25 cellular contexts compared by ENCODE assay signal in genomic region chr12:124377981-124378509, GRCh38.
DNase-seq lines count a peak whose midpoint lies in the region; ATAC-seq and TF ChIP-seq lines count a peak whose summit lies in the region.
"Had no signal": no experiment of that assay in that cellular context is flagged by ENCODE, and none has a peak within 500 bp of the region (broad histone marks: within the 10 kb centered on the region; RNA-seq: fewer than 3 reads in every experiment).

No MANE protein-coding gene starts in this region.

- H3K27me3 ChIP-seq in gastroesophageal sphincter (no peaks in the 10 kb centered on the region), skeletal muscle tissue (ENCODE audit: control insufficient read depth in 3 of 3, insufficient read depth in 3 of 3, low read length in 3 of 3) (no peaks in the 10 kb centered on the region)
- H3K27me3 ChIP-seq: ovary, right lobe of liver, tibial nerve had no signal

- no peak for TF ChIP-seq EP300 in gastroesophageal sphincter (IDR thresholded peaks at IDR 0.05)

- TF ChIP-seq POLR2A in gastroesophageal sphincter (IDR thresholded peaks at IDR 0.05) = no peak

- H3K4me1 ChIP-seq in HEK293 (ENCODE audit: control insufficient read depth, insufficient read depth, low read length) = no peaks in the 10 kb centered on the region
- H3K4me1 ChIP-seq in gastroesophageal sphincter = peaks cover 7 to 65% (median 40%) of the 10 kb centered on the region in 3 donors
- H3K4me1 ChIP-seq in skeletal muscle tissue (ENCODE audit: control insufficient read depth in 3 of 3, insufficient read depth in 3 of 3, low read length in 3 of 3) = peaks cover 46 to 74% (median 69%) of the 10 kb centered on the region in 3 donors

- peak; percentile 4 for DNase-seq in RKO (ENCODE audit: low spot score)
- no peak for DNase-seq in NK-92 (lab: John Stamatoyannopoulos, UW; ENCODE audit: unreplicated experiment)
- no peak for DNase-seq in NCI-H2029 treated with DMSO at 0.1 percent for 48 hours (lab: John Stamatoyannopoulos, UW)
- no peak for DNase-seq in NOMO-1 treated with dmso at 0.1 percent for 144 hours (lab: John Stamatoyannopoulos, UW; ENCODE audit: unreplicated experiment)
- DNase-seq: activated CD8-positive, alpha-beta memory T cell treated with anti-CD3 and anti-CD28 coated beads, Interleukin-2, amount 50 U/mL, for 4 hours; activated naive CD8-positive, alpha-beta T cell treated with anti-CD3 and anti-CD28 coated beads, Interleukin-2, amount 50 U/mL, for 24 hours; CD4-positive, alpha-beta T cell; DMS 273 treated with DMSO at 0.1 percent for 48 hours; foreskin fibroblast; hippocampal formation; Karpas-422; midbrain; naive thymus-derived CD8-positive, alpha-beta T cell; NCI-H2171 treated with DMSO at 0.1 percent for 48 hours; NCI-H524 treated with DMSO at 0.1 percent for 48 hours; right lobe of liver; stimulated activated naive CD8-positive, alpha-beta T cell treated with anti-CD3 and anti-CD28 coated beads, Interleukin-15, amount 100 ng/mL, for 72 hours had no signal

- CTCF ChIA-PET in HEK293 (lab: Yijun Ruan, JAX) = interaction anchor here (0.6 kb wide), 1 partner anchor 22 kb away, joined by 4 read pairs; no protein-coding TSS in a partner anchor

- no peak for ATAC-seq in gastroesophageal sphincter
- ATAC-seq in GM18858 (IDR thresholded peaks at IDR 0.05; ENCODE audit: unreplicated experiment) = no peak
- ATAC-seq: activated naive CD8-positive, alpha-beta T cell treated with anti-CD3 and anti-CD28 coated beads, Interleukin-2, amount 50 U/mL, for 24 hours; left lobe of liver; naive thymus-derived CD8-positive, alpha-beta T cell; right lobe of liver; stimulated activated naive CD8-positive, alpha-beta T cell treated with anti-CD3 and anti-CD28 coated beads, Interleukin-15, amount 100 ng/mL, for 72 hours; WTC11 had no signal

- H3K4me3 ChIP-seq in HEK293 (ENCODE audit: low read depth, low read length) = no peak overlapping the region
- no peak overlapping the region for H3K4me3 ChIP-seq in gastroesophageal sphincter
- H3K4me3 ChIP-seq in skeletal muscle tissue (ENCODE audit: low read length in 3 of 3) = no peak overlapping the region
- H3K4me3 ChIP-seq: ovary, right lobe of liver, tibial nerve had no signal

- no peak overlapping the region for H3K27ac ChIP-seq in HEK293 (ENCODE audit: extremely low read depth, low read depth, low read length)
- H3K27ac ChIP-seq in gastroesophageal sphincter = peak overlapping the region in 3 of 4 donors; percentile 91 to 98 (median 93)
- peak overlapping the region; percentile 90 for H3K27ac ChIP-seq in skeletal muscle tissue (ENCODE audit: low read depth, low read length)
- H3K27ac ChIP-seq: right lobe of liver had no signal

- H3K36me3 ChIP-seq in HEK293 (ENCODE audit: control insufficient read depth in 2 of 2, insufficient read depth in 1 of 2, low read length in 2 of 2) (peaks cover 0 to 62% of the 10 kb centered on the region in 2 experiments; a peak in 2 of 3 replicates), gastroesophageal sphincter (peaks cover 0 to 68% of the 10 kb centered on the region in 2 donors), skeletal muscle tissue (ENCODE audit: control insufficient read depth in 3 of 3, insufficient read depth in 3 of 3, low read length in 3 of 3) (peaks cover 50 to 72% (median 51%) of the 10 kb centered on the region in 3 donors)
- H3K36me3 ChIP-seq: ovary had no signal

- peak overlapping the region in 1 of 3 donors; percentile 83 for H3K9ac ChIP-seq in skeletal muscle tissue (ENCODE audit: low read depth in 1 of 3, low read length in 3 of 3)

- TF ChIP-seq CTCF in HEK293 (tag by site-specific recombination; IDR thresholded peaks at IDR 0.05) (no peak), gastroesophageal sphincter (IDR thresholded peaks at IDR 0.05) (no peak)

- H3K9me3 ChIP-seq in HEK293 (ENCODE audit: control insufficient read depth, insufficient read depth, low read depth, low read length) (no peaks in the 10 kb centered on the region), gastroesophageal sphincter (no peaks in the 10 kb centered on the region), skeletal muscle tissue (ENCODE audit: control insufficient read depth in 3 of 3, low read length in 3 of 3) (no peaks in the 10 kb centered on the region)
- H3K9me3 ChIP-seq: ovary, right lobe of liver, tibial nerve had no signal

- POLR2A ChIA-PET in HEK293 (lab: Yijun Ruan, JAX) = no interaction called here

- 89 to 96% methylated on average over 7 to 9 of the region's 26 CpGs for WGBS in gastroesophageal sphincter (ENCODE audit: low coverage in 1 of 2), 2 donors

TF ChIP-seq in HEK293, 187 proteins besides CTCF, POLR2A, EP300 and RAD21:
- peak; percentile 64 for TF ChIP-seq EGR2 (tag by site-specific recombination; IDR thresholded peaks at IDR 0.05; ENCODE audit: low read depth)
- no peak for TF ChIP-seq GLIS2 (tag by site-specific recombination; IDR thresholded peaks at IDR 0.05)
